Comparison of ENCODE assay signal across 1 cellular context in the genomic region with DNA sequence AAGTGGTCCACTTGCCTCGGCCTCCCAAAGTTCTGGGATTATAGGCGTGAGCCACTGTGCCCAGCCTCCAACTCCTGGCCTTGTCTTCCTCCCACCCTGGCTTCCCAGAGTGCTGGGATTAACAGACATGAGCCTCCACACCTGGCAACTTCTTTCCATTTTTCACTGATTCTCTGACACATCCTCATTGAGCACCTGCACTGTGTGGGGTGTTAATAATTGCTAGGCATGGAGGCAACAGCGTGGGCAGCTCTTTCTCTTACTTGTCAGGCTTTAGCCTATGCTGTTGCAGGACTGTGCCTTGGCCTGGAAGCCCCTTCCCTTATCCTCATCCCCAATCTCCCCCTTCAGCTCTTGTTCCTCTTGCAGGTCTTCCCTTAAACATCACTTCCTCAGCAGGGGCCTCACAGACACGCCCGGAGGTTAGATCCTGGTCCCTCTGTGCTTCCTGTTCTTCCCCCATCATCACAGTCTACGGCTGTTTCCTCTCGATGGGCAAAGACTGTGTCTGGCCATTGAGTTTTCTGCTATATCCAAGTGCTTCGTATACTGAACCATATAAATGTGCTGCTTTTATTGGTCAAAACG.
A peak's percentile ranks its signal among the peaks of the same experiment; 100 is the strongest.
TF ChIP-seq lines count a peak whose summit lies in the region.

No MANE protein-coding gene starts in this region.

TF ChIP-seq in K562, 482 proteins besides CTCF, POLR2A, EP300 and RAD21:
- peak; percentile 64; the same call in 1 of the 2 replicates for TF ChIP-seq SPI1 (IDR thresholded peaks at IDR 0.05; ENCODE audit: borderline replicate concordance, low read depth, low read length)
- TF ChIP-seq NFE2L1 (tag; IDR thresholded peaks at IDR 0.05; ENCODE audit: borderline replicate concordance, low read depth), result no peak
- TF ChIP-seq CTBP1 (IDR thresholded peaks at IDR 0.05; ENCODE audit: borderline replicate concordance), result peak; percentile 27; the same call in 1 of the 2 replicates
